ENCODE assay signal across 22 cellular contexts in genomic region chr2:105378921-105379383, GRCh38. TPM values are rescaled to one million over a fixed set of nuclear protein-coding genes. Genes with fewer than 3 reads are reported as not detected.
DNase-seq lines count a peak whose midpoint lies in the region; ATAC-seq, FAIRE-seq and TF ChIP-seq lines count a peak whose summit lies in the region.
"Had no signal": no experiment of that assay in that cellular context is flagged by ENCODE, and none has a peak within 500 bp of the region (broad histone marks: within the 10 kb centered on the region; RNA-seq: fewer than 3 reads in every experiment).

No MANE protein-coding gene starts in this region.

- 51 to 64% (median 59%) methylated on average over 4 of the region's 4 CpGs for WGBS in psoas muscle, 3 donors

- peaks cover 98% of the 10 kb centered on the region for H3K36me3 ChIP-seq in MG63
- H3K36me3 ChIP-seq in bronchial epithelial cell (ENCODE audit: control insufficient read depth, insufficient read depth, low read length) = peaks cover 12% of the 10 kb centered on the region
- H3K36me3 ChIP-seq in psoas muscle (ENCODE audit: insufficient read depth in 1 of 2, low read depth in 1 of 2) = peaks cover 0 to 5% of the 10 kb centered on the region in 2 donors

- TF ChIP-seq CTCF in bronchial epithelial cell (IDR thresholded peaks at IDR 0.05; ENCODE audit: insufficient read depth, low read length, severe bottlenecking) (no peak), psoas muscle (IDR thresholded peaks at IDR 0.05) (no peak)

- no peak for FAIRE-seq in bronchial epithelial cell (lab: Jason Lieb, UNC)

- ATAC-seq in psoas muscle (peak; percentile 9 to 40 (median 20)), HG02884 (IDR thresholded peaks at IDR 0.05; ENCODE audit: unreplicated experiment) (no peak)
- ATAC-seq: activated T-cell treated with anti-CD3 and anti-CD28 coated beads, Interleukin-2, amount 50 U/mL, for 4 hours had no signal

- H3K9me3 ChIP-seq in MG63 (no peaks in the 10 kb centered on the region), psoas muscle (no peaks in the 10 kb centered on the region)
- H3K9me3 ChIP-seq: tibial artery had no signal

- peaks cover 97% of the 10 kb centered on the region for H3K4me1 ChIP-seq in psoas muscle

- peak; percentile 65 for DNase-seq in MG63
- peak; percentile 35 for DNase-seq in bronchial epithelial cell (ENCODE audit: low read depth)
- peak; percentile 39 for DNase-seq in fibroblast of the conjunctiva (ENCODE audit: low read depth)
- no peak for DNase-seq in psoas muscle
- DNase-seq in NOMO-1 treated with DMSO at 0.1 percent for 48 hours (lab: John Stamatoyannopoulos, UW; ENCODE audit: unreplicated experiment) = no peak
- DNase-seq in activated gamma-delta T cell (lab: John Stamatoyannopoulos, UW) = no peak
- no peak for DNase-seq in DMS153 (lab: John Stamatoyannopoulos, UW)
- DNase-seq: activated naive CD4-positive, alpha-beta T cell treated with anti-CD3 and anti-CD28 coated beads for 36 hours; activated T-cell treated with anti-CD3 and anti-CD28 coated beads, Interleukin-2, amount 50 U/mL, for 4 hours; CD4-positive, alpha-beta memory T cell; cerebellar nuclear complex; effector memory CD4-positive, alpha-beta T cell; GF-D8; HCEC 1CT; KBM-7; NCI-H1694; SHP77 treated with DMSO at 0.1 percent for 48 hours; stimulated activated CD4-positive, alpha-beta T cell treated with anti-CD3 and anti-CD28 coated beads, Interleukin-4, amount 100 ng/mL, for 24 hours; tibial artery had no signal

- H3K27ac ChIP-seq in psoas muscle = peak overlapping the region; percentile 84
- H3K27ac ChIP-seq: hepatocyte had no signal

- H3K4me3 ChIP-seq in MG63 (no peak overlapping the region), bronchial epithelial cell (ENCODE audit: low read depth, low read length) (no peak overlapping the region), psoas muscle (no peak overlapping the region)
- H3K4me3 ChIP-seq: hepatocyte, lung, tibial artery had no signal

- intact Hi-C loops in psoas muscle (cut with DNase I) = loop anchor here (10.0 kb wide), 2 partner anchors 366 to 406 kb away; partner anchors contain the start of gene NCK2 (in 1 of the 2)

- H3K27me3 ChIP-seq in MG63 (no peaks in the 10 kb centered on the region), bronchial epithelial cell (ENCODE audit: control insufficient read depth, insufficient read depth, low read length) (no peaks in the 10 kb centered on the region), psoas muscle (ENCODE audit: insufficient read depth in 3 of 3, low read length in 2 of 3) (no peaks in the 10 kb centered on the region)
- H3K27me3 ChIP-seq: hepatocyte, tibial artery had no signal

RNA-seq across cellular contexts. Expression of gene FHL2, which starts 19.9 kb away (rescaled TPM):
- total RNA-seq in MG63 (2014; rRNA removed; shearing (Covaris generic); ENCODE audit: low replicate concordance) = 166 and 245 TPM in 2 replicates
- total RNA-seq in bronchial epithelial cell (67.2 and 76.9 TPM in 2 replicates), psoas muscle (100 to 1,000 TPM in 1 of 4 donors, 10 to 100 TPM in 3; 33.5 to 114 (median 51.7) TPM)
- polyA plus RNA-seq in psoas muscle = 10 to 100 TPM; 24.7 to 40.9 (median 28.5) TPM

RNA-seq across cellular contexts. Expression of gene C2orf49, which starts 41.6 kb away (rescaled TPM):
- total RNA-seq in MG63 (2014; rRNA removed; shearing (Covaris generic); ENCODE audit: low replicate concordance) = 12.2 and 16.7 TPM in 2 replicates
- total RNA-seq in bronchial epithelial cell (25.6 and 28.2 TPM in 2 replicates), psoas muscle (10 to 100 TPM; 14.8 to 19.4 (median 15.5) TPM)
- 10 to 100 TPM; 13.2 to 24.6 (median 14.3) TPM for polyA plus RNA-seq in psoas muscle

RNA-seq across cellular contexts. Expression of gene TGFBRAP1, which starts 49.4 kb away (rescaled TPM):
- total RNA-seq in MG63 (2014; rRNA removed; shearing (Covaris generic); ENCODE audit: low replicate concordance) = 15.7 and 17.2 TPM in 2 replicates
- total RNA-seq in bronchial epithelial cell (10.8 and 13.7 TPM in 2 replicates), psoas muscle (10 to 100 TPM; 13.3 to 21.4 (median 16.8) TPM)
- polyA plus RNA-seq in psoas muscle = 10 to 100 TPM in 1 of 3 donors, 1 to 10 TPM in 2; 5.4 to 18.2 (median 8.8) TPM

Comparison
In these comparisons a context has a peak if more than half of its experiments do, and no peak if none do; other contexts are left out.
1. DNase-seq: peak in MG63 (single experiment), bronchial epithelial cell (single experiment) and fibroblast of the conjunctiva (single experiment); none in psoas muscle (0 of 2), NOMO-1 treated with DMSO at 0.1 percent for 48 hours (single experiment), activated gamma-delta T cell (single experiment) and DMS153 (single experiment).